In the genomic region with DNA sequence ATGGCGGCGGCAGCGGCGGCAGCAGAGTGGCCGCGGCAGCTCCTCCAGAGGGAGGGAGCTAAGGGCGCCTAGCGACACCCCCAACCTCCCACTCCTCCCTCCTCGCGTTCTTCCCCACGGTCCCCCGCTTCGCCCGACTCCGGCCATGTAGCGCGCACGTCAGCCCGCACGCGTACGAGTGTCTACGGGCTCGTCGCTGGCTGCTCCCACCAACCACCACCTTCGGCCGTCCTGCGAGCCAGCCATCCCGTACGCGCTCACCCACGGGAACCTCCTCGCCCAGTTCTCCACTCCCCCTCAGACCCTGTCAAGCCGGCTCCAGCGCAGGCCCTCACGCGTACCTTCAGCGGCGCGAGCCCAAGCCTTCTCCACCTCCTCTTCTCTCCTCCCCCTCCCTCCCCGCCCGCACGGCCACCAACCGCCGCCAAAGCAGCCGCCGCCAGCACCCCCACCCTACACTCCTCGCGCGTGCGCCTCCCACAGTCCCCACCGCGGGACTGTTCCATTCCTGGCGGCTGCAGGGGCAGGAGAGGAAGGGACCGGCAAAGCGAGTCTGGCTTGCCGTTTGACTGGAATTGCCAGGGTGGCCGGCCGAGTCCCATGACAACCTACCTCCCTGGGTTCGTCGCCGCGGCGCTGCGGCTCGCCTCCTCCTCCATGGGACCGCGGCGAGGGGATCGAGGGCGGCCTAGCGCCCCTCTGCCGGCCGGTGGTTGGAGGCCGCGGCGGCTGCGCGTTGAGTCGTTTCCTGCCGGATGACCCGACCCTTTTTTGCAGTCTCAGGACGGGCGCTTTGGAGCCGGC, we compare ENCODE assay signal across 1 cellular context.
TF ChIP-seq lines count a peak whose summit lies in the region.

Gene DAP3 (plus strand): TSS at position 774 of the 804 bp plus-strand sequence. CDS start 20,689 bp downstream, outside the sequence.
A gene with protein sequence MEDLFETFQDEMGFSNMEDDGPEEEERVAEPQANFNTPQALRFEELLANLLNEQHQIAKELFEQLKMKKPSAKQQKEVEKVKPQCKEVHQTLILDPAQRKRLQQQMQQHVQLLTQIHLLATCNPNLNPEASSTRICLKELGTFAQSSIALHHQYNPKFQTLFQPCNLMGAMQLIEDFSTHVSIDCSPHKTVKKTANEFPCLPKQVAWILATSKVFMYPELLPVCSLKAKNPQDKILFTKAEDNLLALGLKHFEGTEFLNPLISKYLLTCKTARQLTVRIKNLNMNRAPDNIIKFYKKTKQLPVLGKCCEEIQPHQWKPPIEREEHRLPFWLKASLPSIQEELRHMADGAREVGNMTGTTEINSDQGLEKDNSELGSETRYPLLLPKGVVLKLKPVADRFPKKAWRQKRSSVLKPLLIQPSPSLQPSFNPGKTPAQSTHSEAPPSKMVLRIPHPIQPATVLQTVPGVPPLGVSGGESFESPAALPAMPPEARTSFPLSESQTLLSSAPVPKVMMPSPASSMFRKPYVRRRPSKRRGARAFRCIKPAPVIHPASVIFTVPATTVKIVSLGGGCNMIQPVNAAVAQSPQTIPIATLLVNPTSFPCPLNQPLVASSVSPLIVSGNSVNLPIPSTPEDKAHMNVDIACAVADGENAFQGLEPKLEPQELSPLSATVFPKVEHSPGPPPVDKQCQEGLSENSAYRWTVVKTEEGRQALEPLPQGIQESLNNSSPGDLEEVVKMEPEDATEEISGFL (minus strand): TSS at position 457 of the 804 bp plus-strand sequence. CDS start 8,338 bp downstream, outside the sequence.

TF ChIP-seq in HEK293, 187 proteins besides CTCF, POLR2A, EP300 and RAD21 (continued from another document and continues in another):
- TF ChIP-seq, protein P1, sequence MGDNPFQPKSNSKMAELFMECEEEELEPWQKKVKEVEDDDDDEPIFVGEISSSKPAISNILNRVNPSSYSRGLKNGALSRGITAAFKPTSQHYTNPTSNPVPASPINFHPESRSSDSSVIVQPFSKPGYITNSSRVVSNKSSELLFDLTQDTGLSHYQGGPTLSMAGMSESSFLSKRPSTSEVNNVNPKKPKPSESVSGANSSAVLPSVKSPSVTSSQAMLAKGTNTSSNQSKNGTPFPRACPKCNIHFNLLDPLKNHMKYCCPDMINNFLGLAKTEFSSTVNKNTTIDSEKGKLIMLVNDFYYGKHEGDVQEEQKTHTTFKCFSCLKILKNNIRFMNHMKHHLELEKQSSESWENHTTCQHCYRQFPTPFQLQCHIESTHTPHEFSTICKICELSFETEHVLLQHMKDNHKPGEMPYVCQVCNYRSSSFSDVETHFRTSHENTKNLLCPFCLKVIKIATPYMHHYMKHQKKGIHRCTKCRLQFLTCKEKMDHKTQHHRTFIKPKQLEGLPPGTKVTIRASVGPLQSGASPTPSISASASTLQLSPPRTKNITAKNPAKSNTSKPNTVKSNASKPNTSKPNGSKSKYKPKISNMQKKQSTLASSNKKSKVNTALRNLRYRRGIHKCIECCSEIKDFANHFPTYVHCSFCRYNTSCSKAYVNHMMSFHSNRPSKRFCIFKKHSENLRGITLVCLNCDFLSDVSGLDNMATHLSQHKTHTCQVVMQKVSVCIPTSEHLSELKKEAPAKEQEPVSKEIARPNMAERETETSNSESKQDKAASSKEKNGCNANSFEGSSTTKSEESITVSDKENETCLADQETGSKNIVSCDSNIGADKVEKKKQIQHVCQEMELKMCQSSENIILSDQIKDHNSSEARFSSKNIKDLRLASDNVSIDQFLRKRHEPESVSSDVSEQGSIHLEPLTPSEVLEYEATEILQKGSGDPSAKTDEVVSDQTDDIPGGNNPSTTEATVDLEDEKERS (tag by site-specific recombination; IDR thresholded peaks at IDR 0.05): peak; percentile 18; the same call in 1 of the 2 replicates
- no peak for TF ChIP-seq ZNF140 (tag by site-specific recombination; IDR thresholded peaks at IDR 0.05)
- TF ChIP-seq ZNF324 (tag by site-specific recombination; IDR thresholded peaks at IDR 0.05): peak; percentile 89
- TF ChIP-seq ZBTB44 (tag by site-specific recombination; IDR thresholded peaks at IDR 0.05): 0 out of 2 replicates have a peak, but pooled peaks have one; percentile 14
- TF ChIP-seq ZBTB1 (tag by site-specific recombination; IDR thresholded peaks at IDR 0.05): no peak
- no peak for TF ChIP-seq ZNF548 (tag by site-specific recombination; IDR thresholded peaks at IDR 0.05)
- TF ChIP-seq, protein P2, sequence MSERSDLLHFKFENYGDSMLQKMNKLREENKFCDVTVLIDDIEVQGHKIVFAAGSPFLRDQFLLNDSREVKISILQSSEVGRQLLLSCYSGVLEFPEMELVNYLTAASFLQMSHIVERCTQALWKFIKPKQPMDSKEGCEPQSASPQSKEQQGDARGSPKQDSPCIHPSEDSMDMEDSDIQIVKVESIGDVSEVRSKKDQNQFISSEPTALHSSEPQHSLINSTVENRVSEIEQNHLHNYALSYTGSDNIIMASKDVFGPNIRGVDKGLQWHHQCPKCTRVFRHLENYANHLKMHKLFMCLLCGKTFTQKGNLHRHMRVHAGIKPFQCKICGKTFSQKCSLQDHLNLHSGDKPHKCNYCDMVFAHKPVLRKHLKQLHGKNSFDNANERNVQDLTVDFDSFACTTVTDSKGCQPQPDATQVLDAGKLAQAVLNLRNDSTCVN (tag by site-specific recombination; optimal IDR thresholded peaks at IDR 0.05): peak; percentile 100
- no peak for TF ChIP-seq ZNF624 (tag by site-specific recombination; IDR thresholded peaks at IDR 0.05)
- TF ChIP-seq IKZF3 (tag by site-specific recombination; IDR thresholded peaks at IDR 0.05): peak; percentile 10; the same call in 1 of the 2 replicates
- no peak for TF ChIP-seq ZNF514 (tag by site-specific recombination; IDR thresholded peaks at IDR 0.05)
- TF ChIP-seq ZBTB49 (tag by site-specific recombination; IDR thresholded peaks at IDR 0.05; ENCODE audit: low read depth): no peak
- TF ChIP-seq ZNF776 (tag by site-specific recombination; IDR thresholded peaks at IDR 0.05; ENCODE audit: borderline replicate concordance): no peak
- TF ChIP-seq ZNF19 (tag by site-specific recombination; IDR thresholded peaks at IDR 0.05; ENCODE audit: low read depth): no peak
- no peak for TF ChIP-seq ZNF777 (tag by site-specific recombination; IDR thresholded peaks at IDR 0.05; ENCODE audit: borderline replicate concordance)
- TF ChIP-seq SCRT1 (tag by site-specific recombination; IDR thresholded peaks at IDR 0.05; ENCODE audit: borderline replicate concordance): no peak
- TF ChIP-seq ZFP37 (tag by site-specific recombination; IDR thresholded peaks at IDR 0.05): 0 out of 2 replicates have a peak, but pooled peaks have one; percentile 24
- TF ChIP-seq ZNF138 (tag by site-specific recombination; IDR thresholded peaks at IDR 0.05; ENCODE audit: borderline replicate concordance): no peak
- no peak for TF ChIP-seq ZNF677 (tag by site-specific recombination; IDR thresholded peaks at IDR 0.05)
- TF ChIP-seq ZNF366 (tag by site-specific recombination; conservative IDR thresholded peaks at IDR 0.05): 0 out of 2 replicates have a peak, but pooled peaks have one; percentile 21
- peak; percentile 79 for TF ChIP-seq ZBTB17 (tag by site-specific recombination; IDR thresholded peaks at IDR 0.05)
- TF ChIP-seq HOXC10 (CRISPR knock-in tag; IDR thresholded peaks at IDR 0.05): no peak
- no peak for TF ChIP-seq ZNF626 (tag by site-specific recombination; IDR thresholded peaks at IDR 0.05)
- TF ChIP-seq ZNF621 (tag by site-specific recombination; IDR thresholded peaks at IDR 0.05): no peak
- TF ChIP-seq WT1 (tag by site-specific recombination; IDR thresholded peaks at IDR 0.05): peak; percentile 44
- TF ChIP-seq PRDM4 (tag by site-specific recombination; IDR thresholded peaks at IDR 0.05): 0 out of 2 replicates have a peak, but pooled peaks have one; percentile 56
- peak; percentile 95 for TF ChIP-seq ZNF76 (tag by site-specific recombination; IDR thresholded peaks at IDR 0.05; ENCODE audit: borderline replicate concordance, low read depth)
- no peak for TF ChIP-seq ZNF521 (tag by site-specific recombination; IDR thresholded peaks at IDR 0.05)
- TF ChIP-seq ZNF747 (tag by site-specific recombination; IDR thresholded peaks at IDR 0.05): no peak
- TF ChIP-seq, protein P3, sequence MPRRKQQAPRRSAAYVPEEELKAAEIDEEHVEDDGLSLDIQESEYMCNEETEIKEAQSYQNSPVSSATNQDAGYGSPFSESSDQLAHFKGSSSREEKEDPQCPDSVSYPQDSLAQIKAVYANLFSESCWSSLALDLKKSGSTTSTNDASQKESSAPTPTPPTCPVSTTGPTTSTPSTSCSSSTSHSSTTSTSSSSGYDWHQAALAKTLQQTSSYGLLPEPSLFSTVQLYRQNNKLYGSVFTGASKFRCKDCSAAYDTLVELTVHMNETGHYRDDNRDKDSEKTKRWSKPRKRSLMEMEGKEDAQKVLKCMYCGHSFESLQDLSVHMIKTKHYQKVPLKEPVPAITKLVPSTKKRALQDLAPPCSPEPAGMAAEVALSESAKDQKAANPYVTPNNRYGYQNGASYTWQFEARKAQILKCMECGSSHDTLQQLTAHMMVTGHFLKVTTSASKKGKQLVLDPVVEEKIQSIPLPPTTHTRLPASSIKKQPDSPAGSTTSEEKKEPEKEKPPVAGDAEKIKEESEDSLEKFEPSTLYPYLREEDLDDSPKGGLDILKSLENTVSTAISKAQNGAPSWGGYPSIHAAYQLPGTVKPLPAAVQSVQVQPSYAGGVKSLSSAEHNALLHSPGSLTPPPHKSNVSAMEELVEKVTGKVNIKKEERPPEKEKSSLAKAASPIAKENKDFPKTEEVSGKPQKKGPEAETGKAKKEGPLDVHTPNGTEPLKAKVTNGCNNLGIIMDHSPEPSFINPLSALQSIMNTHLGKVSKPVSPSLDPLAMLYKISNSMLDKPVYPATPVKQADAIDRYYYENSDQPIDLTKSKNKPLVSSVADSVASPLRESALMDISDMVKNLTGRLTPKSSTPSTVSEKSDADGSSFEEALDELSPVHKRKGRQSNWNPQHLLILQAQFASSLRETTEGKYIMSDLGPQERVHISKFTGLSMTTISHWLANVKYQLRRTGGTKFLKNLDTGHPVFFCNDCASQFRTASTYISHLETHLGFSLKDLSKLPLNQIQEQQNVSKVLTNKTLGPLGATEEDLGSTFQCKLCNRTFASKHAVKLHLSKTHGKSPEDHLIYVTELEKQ (tag by site-specific recombination; IDR thresholded peaks at IDR 0.05; ENCODE audit: borderline replicate concordance): 0 out of 2 replicates have a peak, but pooled peaks have one; percentile 20
- no peak for TF ChIP-seq ZNF157 (tag by site-specific recombination; IDR thresholded peaks at IDR 0.05)
- TF ChIP-seq GLI2 (tag by site-specific recombination; IDR thresholded peaks at IDR 0.05; ENCODE audit: borderline replicate concordance, low read depth): no peak
- TF ChIP-seq PRDM6 (tag by site-specific recombination; IDR thresholded peaks at IDR 0.05): no peak
- TF ChIP-seq ZNF501 (tag by site-specific recombination; IDR thresholded peaks at IDR 0.05): peak; percentile 96
